Comparison of ENCODE assay signal across 3 cellular contexts in the genomic region with DNA sequence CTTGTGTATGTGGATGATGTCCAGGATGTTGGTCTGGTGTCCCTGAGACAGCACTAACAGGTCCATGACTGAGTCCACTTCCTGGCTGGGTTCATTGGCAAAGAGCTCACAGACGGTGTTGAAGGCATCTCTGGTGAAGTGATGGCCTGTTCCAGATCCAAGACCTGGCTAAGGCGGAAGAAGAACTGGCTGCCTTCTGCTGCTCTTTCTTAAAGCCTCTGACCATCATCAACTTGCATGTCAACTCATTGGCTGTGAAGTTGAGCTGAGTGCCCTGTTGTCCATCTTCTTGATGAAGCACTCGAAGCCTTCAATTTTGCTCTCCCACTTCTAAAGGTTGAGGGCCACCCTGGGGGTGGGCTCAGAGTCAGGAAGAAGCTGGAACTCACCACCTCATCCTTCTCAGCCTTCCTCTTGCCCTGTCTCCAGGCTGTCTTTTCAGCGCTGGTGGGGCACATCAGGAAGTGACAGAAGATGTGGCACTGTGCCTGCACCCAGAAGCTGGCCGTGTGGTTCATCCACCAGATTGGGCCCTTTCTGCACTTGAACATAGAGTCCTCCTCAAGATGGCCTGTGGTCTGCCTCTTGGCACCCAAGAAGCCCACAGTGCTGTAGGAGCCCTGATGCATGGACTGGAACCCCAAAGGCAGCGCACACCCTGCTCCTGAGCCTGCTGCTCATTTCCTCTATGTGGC. TPM values are rescaled to one million over a fixed set of nuclear protein-coding genes. Genes with fewer than 3 reads are reported as not detected.
"Had no signal": no experiment of that assay in that cellular context is flagged by ENCODE, and none has a peak within 500 bp of the region (broad histone marks: within the 10 kb centered on the region; RNA-seq: fewer than 3 reads in every experiment).

No MANE protein-coding gene starts in this region.

RNA-seq across cellular contexts. Expression of a gene that starts 53.3 kb away (rescaled TPM):
- total RNA-seq: osteoblast, osteocyte, pulmonary artery endothelial cell had no signal
